ENCODE assay signal across 8 cellular contexts in the genomic region with DNA sequence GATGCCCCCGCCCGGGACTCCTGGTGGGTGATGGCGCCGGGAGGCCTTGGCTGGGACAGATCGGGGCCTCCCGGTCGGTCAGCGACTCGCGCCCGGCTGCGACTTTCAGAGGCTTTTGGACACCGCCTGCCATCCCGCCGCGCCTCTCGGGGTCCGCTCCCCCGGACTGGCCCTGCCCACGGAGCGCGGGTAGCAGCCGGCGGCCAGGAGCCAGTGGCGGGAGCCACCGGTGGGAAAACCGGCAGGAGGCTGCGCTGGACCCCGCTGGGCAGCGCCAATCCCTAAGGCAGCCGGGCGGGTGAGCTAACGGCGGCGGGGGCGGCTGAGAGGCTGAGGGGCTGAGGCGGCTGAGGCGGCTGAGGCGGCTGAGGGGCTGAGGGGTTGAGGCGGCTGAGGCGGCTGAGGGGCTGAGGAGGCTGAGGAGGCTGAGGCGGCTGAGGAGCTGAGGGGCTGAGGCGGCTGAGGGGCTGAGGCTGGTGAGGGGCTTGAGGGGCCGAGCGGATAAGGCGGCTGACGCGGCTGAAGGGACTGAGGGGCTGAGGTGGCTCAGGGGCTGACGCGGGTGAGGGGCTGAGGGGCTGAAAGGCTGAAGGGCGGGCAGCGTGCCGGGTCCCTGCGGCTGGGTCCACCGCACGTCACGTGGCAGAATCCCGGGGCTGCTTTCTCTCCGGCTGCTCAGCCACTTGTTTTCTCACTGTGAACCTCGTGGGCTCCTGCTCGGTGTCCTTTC. TPM values are rescaled to one million over a fixed set of nuclear protein-coding genes. Genes with fewer than 3 reads are reported as not detected.
DNase-seq lines count a peak whose midpoint lies in the region; ATAC-seq and TF ChIP-seq lines count a peak whose summit lies in the region.
"Not testable (repeated sequence)": the region's sequence is repeated elsewhere in the genome, so short reads cannot be mapped to it uniquely, and the experiment has no call there.

No MANE protein-coding gene starts in this region.

- H3K27ac Mint-ChIP-seq in activated naive CD4-positive, alpha-beta T cell treated with anti-CD3 and anti-CD28 coated beads for 36 hours; dendritic cell treated with granulocyte-macrophage colony-stimulating factor and Interleukin-4, amounts not matched to agents 40 ng/mL and 50 ng/mL, for 4 days; type B pancreatic cell: not testable (repeated sequence)

- not testable (repeated sequence) for TF ChIP-seq POLR2A in heart left ventricle (IDR thresholded peaks at IDR 0.05); prostate gland (IDR thresholded peaks at IDR 0.05)

- DNase-seq in DMS 273 (lab: John Stamatoyannopoulos, UW; ENCODE audit: unreplicated experiment) (peak; percentile 76), NCI-H524 (lab: John Stamatoyannopoulos, UW) (peak; percentile 43 to 64), heart left ventricle (peak in 1 of 5 donors; percentile 49)
- peak; percentile 12 for DNase-seq in activated naive CD4-positive, alpha-beta T cell treated with anti-CD3 and anti-CD28 coated beads for 36 hours
- DNase-seq in lower lobe of right lung; prostate gland (ENCODE audit: low spot score); type B pancreatic cell (ENCODE audit: extremely low spot score, unreplicated experiment): not testable (repeated sequence)

- peaks cover 34% of the 10 kb centered on the region for H3K27me3 Mint-ChIP-seq in activated naive CD4-positive, alpha-beta T cell treated with anti-CD3 and anti-CD28 coated beads for 36 hours (ENCODE audit: low read depth)
- H3K27me3 Mint-ChIP-seq in dendritic cell treated with granulocyte-macrophage colony-stimulating factor and Interleukin-4, amounts not matched to agents 40 ng/mL and 50 ng/mL, for 4 days, result peaks cover 66% of the 10 kb centered on the region
- peaks cover 58% of the 10 kb centered on the region for H3K27me3 Mint-ChIP-seq in type B pancreatic cell

- not testable (repeated sequence) for H3K4me1 Mint-ChIP-seq in activated naive CD4-positive, alpha-beta T cell treated with anti-CD3 and anti-CD28 coated beads for 36 hours (ENCODE audit: low read depth); dendritic cell treated with granulocyte-macrophage colony-stimulating factor and Interleukin-4, amounts not matched to agents 40 ng/mL and 50 ng/mL, for 4 days (ENCODE audit: low read depth); type B pancreatic cell (ENCODE audit: unreplicated experiment)

- not testable (repeated sequence) for H3K36me3 ChIP-seq in heart left ventricle, lower lobe of right lung, prostate gland

- H3K4me1 ChIP-seq in heart left ventricle, result peaks cover 0 to 10% (median 0%) of the 10 kb centered on the region in 12 donors
- not testable (repeated sequence) for H3K4me1 ChIP-seq in lower lobe of right lung; prostate gland (replicated peaks)

- not testable (repeated sequence) for H3K36me3 Mint-ChIP-seq in activated naive CD4-positive, alpha-beta T cell treated with anti-CD3 and anti-CD28 coated beads for 36 hours (ENCODE audit: low read depth); dendritic cell treated with granulocyte-macrophage colony-stimulating factor and Interleukin-4, amounts not matched to agents 40 ng/mL and 50 ng/mL, for 4 days (ENCODE audit: low read depth); type B pancreatic cell

- TF ChIP-seq CTCF in heart left ventricle (IDR thresholded peaks at IDR 0.05); lower lobe of right lung (IDR thresholded peaks at IDR 0.05); prostate gland (IDR thresholded peaks at IDR 0.05); type B pancreatic cell (conservative IDR thresholded peaks at IDR 0.05): not testable (repeated sequence)

- H3K4me3 Mint-ChIP-seq in activated naive CD4-positive, alpha-beta T cell treated with anti-CD3 and anti-CD28 coated beads for 36 hours, result peak overlapping the region; percentile 62
- H3K4me3 Mint-ChIP-seq in dendritic cell treated with granulocyte-macrophage colony-stimulating factor and Interleukin-4, amounts not matched to agents 40 ng/mL and 50 ng/mL, for 4 days, result peak overlapping the region; percentile 39
- H3K4me3 Mint-ChIP-seq in type B pancreatic cell, result peak overlapping the region; percentile 80

- H3K4me3 ChIP-seq in heart left ventricle, result peak overlapping the region; percentile 14 to 54 (median 42)
- peak overlapping the region; percentile 25 for H3K4me3 ChIP-seq in lower lobe of right lung
- peak overlapping the region; percentile 14 to 24 for H3K4me3 ChIP-seq in prostate gland

- H3K9me3 Mint-ChIP-seq in activated naive CD4-positive, alpha-beta T cell treated with anti-CD3 and anti-CD28 coated beads for 36 hours; dendritic cell treated with granulocyte-macrophage colony-stimulating factor and Interleukin-4, amounts not matched to agents 40 ng/mL and 50 ng/mL, for 4 days; type B pancreatic cell: not testable (repeated sequence)

- peak in 3 of 4 donors; percentile 16 to 67 (median 62) for ATAC-seq in heart left ventricle
- ATAC-seq in lower lobe of right lung, result peak; percentile 38 to 53

- peaks cover 5 to 53% (median 22%) of the 10 kb centered on the region in 9 donors for H3K27me3 ChIP-seq in heart left ventricle
- H3K27me3 ChIP-seq in lower lobe of right lung (ENCODE audit: low read depth), result peaks cover 43% of the 10 kb centered on the region
- peaks cover 14% of the 10 kb centered on the region for H3K27me3 ChIP-seq in prostate gland (replicated peaks; ENCODE audit: insufficient read depth)

- WGBS in heart left ventricle, 4 donors, result 1 to 3% (median 2%) methylated on average over 58 to 61 of the region's 61 CpGs
- 2% methylated on average over 37 of the region's 61 CpGs for WGBS in prostate gland

- intact Hi-C loops in activated naive CD4-positive, alpha-beta T cell treated with anti-CD3 and anti-CD28 coated beads for 36 hours (cut with micrococcal nuclease); dendritic cell treated with granulocyte-macrophage colony-stimulating factor and Interleukin-4, amounts not matched to agents 40 ng/mL and 50 ng/mL, for 4 days (cut with micrococcal nuclease); heart left ventricle (cut with DNase I); lower lobe of right lung (cut with DNase I); prostate gland (cut with DNase I): not testable (repeated sequence)

- CTCF ChIA-PET in activated naive CD4-positive, alpha-beta T cell treated with anti-CD3 and anti-CD28 coated beads for 36 hours (lab: Charles Lee), result not testable (repeated sequence)

- not testable (repeated sequence) for H3K9me3 ChIP-seq in heart left ventricle, lower lobe of right lung, prostate gland

- H3K27ac ChIP-seq in heart left ventricle, lower lobe of right lung, prostate gland: not testable (repeated sequence)

RNA-seq across cellular contexts. Expression of a gene that starts 13.4 kb away (rescaled TPM):
- 1 to 10 TPM; 3.9 TPM for total RNA-seq in activated naive CD4-positive, alpha-beta T cell treated with anti-CD3 and anti-CD28 coated beads for 36 hours
- total RNA-seq in heart left ventricle (1 to 10 TPM in 8 of 9 donors, under 1 TPM in 1; 0.88 to 5.6 (median 1.8) TPM), lower lobe of right lung (5.7 TPM), prostate gland (10 to 100 TPM in 1 of 2 donors, 1 to 10 TPM in 1; 2.9 to 11.0 TPM), type B pancreatic cell (ENCODE audit: low replicate concordance) (7.0 and 9.1 TPM in 2 replicates)
- under 1 TPM; 0.55 to 0.72 TPM for polyA plus RNA-seq in heart left ventricle

RNA-seq across cellular contexts. Expression of a gene that starts 23.0 kb away (rescaled TPM):
- 1 to 10 TPM; 5.0 to 5.3 TPM for total RNA-seq in activated naive CD4-positive, alpha-beta T cell treated with anti-CD3 and anti-CD28 coated beads for 36 hours
- total RNA-seq in heart left ventricle (1 to 10 TPM in 5 of 9 donors, under 1 TPM in 3, not detected in 1; 0.31 to 4.4 (median 1.5) TPM), lower lobe of right lung (14.1 TPM), prostate gland (10 to 100 TPM in 1 of 2 donors, under 1 TPM in 1; 0.68 to 24.7 TPM), type B pancreatic cell (ENCODE audit: low replicate concordance) (0.50 and 0.60 TPM in 2 replicates)
- polyA plus RNA-seq in heart left ventricle, result 1 to 10 TPM in 1 of 2 donors, under 1 TPM in 1; 0.78 to 1.2 TPM
